13 cellular contexts compared by ENCODE assay signal in genomic region chr2:63849381-63850203, GRCh38. TPM values are rescaled to one million over a fixed set of nuclear protein-coding genes. Genes with fewer than 3 reads are reported as not detected.
A peak's percentile ranks its signal among the peaks of the same experiment; 100 is the strongest.
DNase-seq lines count a peak whose midpoint lies in the region; ATAC-seq and TF ChIP-seq lines count a peak whose summit lies in the region.
"Had no signal": no experiment of that assay in that cellular context is flagged by ENCODE, and none has a peak within 500 bp of the region (broad histone marks: within the 10 kb centered on the region; RNA-seq: fewer than 3 reads in every experiment).

No MANE protein-coding gene starts in this region.

- H3K27ac ChIP-seq in HUES48 (ENCODE audit: low read depth, low read length) (peak overlapping the region; percentile 97), tibial nerve (no peak overlapping the region)

- DNase-seq in Ammon's horn (ENCODE audit: low spot score) (peak; percentile 31), dedifferentiated amniotic fluid mesenchymal stem cell (ENCODE audit: extremely low spot score) (peak; percentile 49), myocyte (ENCODE audit: low read depth) (peak; percentile 22), NCI-H2227 treated with DMSO at 0.1 percent for 48 hours (lab: John Stamatoyannopoulos, UW) (no peak), tibial nerve (ENCODE audit: low spot score in 2 of 2) (no peak), SIG-M5 treated with dmso at 0.1 percent for 504 hours (lab: John Stamatoyannopoulos, UW; ENCODE audit: unreplicated experiment) (no peak)
- DNase-seq: activated naive CD4-positive, alpha-beta T cell treated with anti-CD3 and anti-CD28 coated beads, Interleukin-2, amount 50 U/mL, for 16 hours; DMS53; islet precursor cell; NCI-H2171 treated with DMSO at 0.1 percent for 48 hours; stimulated activated CD4-positive, alpha-beta T cell treated with anti-CD3 and anti-CD28 coated beads, Interleukin-4, amount 100 ng/mL, for 24 hours had no signal

- H3K4me1 ChIP-seq in HUES48 (ENCODE audit: control insufficient read depth, insufficient read depth, low read length) (peaks cover 86% of the 10 kb centered on the region), tibial nerve (peaks cover 4 to 72% (median 23%) of the 10 kb centered on the region in 4 donors)

- 22 to 25% methylated on average over 7 of the region's 7 CpGs for WGBS in tibial nerve, 2 donors

- H3K27me3 ChIP-seq in HUES48 (ENCODE audit: control insufficient read depth, insufficient read depth, low read length) (no peaks in the 10 kb centered on the region), tibial nerve (no peaks in the 10 kb centered on the region)

- ATAC-seq in HG03521 (IDR thresholded peaks at IDR 0.05; ENCODE audit: unreplicated experiment), result no peak

- TF ChIP-seq POLR2A in tibial nerve (IDR thresholded peaks at IDR 0.05), result no peak

- peak overlapping the region; percentile 32 for H3K9ac ChIP-seq in HUES48 (ENCODE audit: low read depth, low read length)

- peak overlapping the region; percentile 50 for H3K4me3 ChIP-seq in HUES48 (ENCODE audit: low read depth, low read length)
- no peak overlapping the region for H3K4me3 ChIP-seq in tibial nerve

- peaks cover 53% of the 10 kb centered on the region for H3K36me3 ChIP-seq in HUES48 (ENCODE audit: control insufficient read depth, insufficient read depth, low read length)
- no peaks in the 10 kb centered on the region for H3K36me3 ChIP-seq in tibial nerve

- no peak for TF ChIP-seq CTCF in tibial nerve (IDR thresholded peaks at IDR 0.05)

- no peaks in the 10 kb centered on the region for H3K9me3 ChIP-seq in HUES48 (ENCODE audit: control insufficient read depth, insufficient read depth, low read length)
- no peaks in the 10 kb centered on the region for H3K9me3 ChIP-seq in tibial nerve

- TF ChIP-seq EP300 in tibial nerve (IDR thresholded peaks at IDR 0.05), result no peak

RNA-seq across cellular contexts. Expression of gene UGP2, which starts 7.9 kb away (rescaled TPM):
- total RNA-seq in myocyte (92.4 and 200 TPM in 2 replicates), tibial nerve (100 to 1,000 TPM in 2 of 4 donors, 10 to 100 TPM in 2; 80.8 to 137 (median 103) TPM)
- 134 TPM for polyA plus RNA-seq in myocyte (2012)

Comparison
In these comparisons a context has a peak if more than half of its experiments do, and no peak if none do; other contexts are left out.
1. DNase-seq: peak in Ammon's horn (single experiment), dedifferentiated amniotic fluid mesenchymal stem cell (single experiment) and myocyte (single experiment); none in NCI-H2227 treated with DMSO at 0.1 percent for 48 hours (single experiment), tibial nerve (0 of 2) and SIG-M5 treated with dmso at 0.1 percent for 504 hours (single experiment).